In the genomic region with DNA sequence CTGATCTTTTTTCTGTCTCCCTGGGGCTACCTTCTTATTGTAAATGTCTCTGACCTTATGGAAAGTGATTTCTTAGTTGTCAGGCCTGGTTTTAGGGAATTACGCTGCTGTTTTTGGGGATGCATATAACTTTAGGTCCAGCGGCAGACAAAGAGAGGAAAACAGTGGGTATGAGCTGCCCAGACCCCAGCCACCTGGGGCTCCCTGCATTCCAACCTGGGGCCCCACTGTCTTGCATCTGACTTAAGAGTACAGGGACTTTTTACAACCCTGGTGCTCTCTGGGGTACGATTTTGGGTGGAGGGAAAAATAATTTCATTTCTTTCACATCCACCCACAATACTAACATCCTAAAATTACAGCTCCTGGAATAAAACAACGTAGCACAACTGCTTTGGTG, we compare ENCODE assay signal across 10 cellular contexts.
A peak's percentile ranks its signal among the peaks of the same experiment; 100 is the strongest.
DNase-seq lines count a peak whose midpoint lies in the region; ATAC-seq and TF ChIP-seq lines count a peak whose summit lies in the region.
"Had no signal": no experiment of that assay in that cellular context is flagged by ENCODE, and none has a peak within 500 bp of the region (broad histone marks: within the 10 kb centered on the region; RNA-seq: fewer than 3 reads in every experiment).

No MANE protein-coding gene starts in this region.

- H3K4me3 ChIP-seq in MG63 = 0 out of 2 replicates have a peak overlapping the region, but pooled peaks have one; percentile 8
- H3K4me3 ChIP-seq in endodermal cell (ENCODE audit: low read length) = peak overlapping the region; percentile 84
- peak overlapping the region; percentile 78 to 80 for H3K4me3 ChIP-seq in mucosa of rectum (ENCODE audit: low read length in 2 of 2)

- ATAC-seq in GM19463 (IDR thresholded peaks at IDR 0.05; ENCODE audit: unreplicated experiment) = no peak

- peaks cover 7% of the 10 kb centered on the region for H3K4me1 ChIP-seq in endodermal cell (ENCODE audit: control insufficient read depth, insufficient read depth, low read length)
- H3K4me1 ChIP-seq in mucosa of rectum (ENCODE audit: control insufficient read depth in 2 of 2, insufficient read depth in 2 of 2, low read length in 2 of 2) = peaks cover 15 to 16% of the 10 kb centered on the region in 2 donors

- H3K9me3 ChIP-seq in MG63 (no peaks in the 10 kb centered on the region), endodermal cell (ENCODE audit: control insufficient read depth, low read length) (no peaks in the 10 kb centered on the region), mucosa of rectum (ENCODE audit: control insufficient read depth in 2 of 2, low read length in 2 of 2) (no peaks in the 10 kb centered on the region)

- DNase-seq in MG63 (no peak), endodermal cell (no peak), occipital lobe (lab: John Stamatoyannopoulos, UW) (no peak), kidney glomerular epithelial cell (lab: John Stamatoyannopoulos, UW) (no peak), nucleus accumbens (lab: John Stamatoyannopoulos, UW) (no peak)
- DNase-seq: NK-92 treated with Interleukin-12 subunit alpha and Interleukin-12 subunit beta, amount 100 ng/mL, for 24 hours; T1000 had no signal

- H3K27me3 ChIP-seq in MG63 = no peaks in the 10 kb centered on the region
- H3K27me3 ChIP-seq in endodermal cell (ENCODE audit: control insufficient read depth, insufficient read depth, low read length, poor library complexity, severe bottlenecking) = no peaks in the 10 kb centered on the region
- H3K27me3 ChIP-seq in mucosa of rectum (ENCODE audit: control insufficient read depth in 2 of 2, insufficient read depth in 2 of 2, low read length in 2 of 2) = no peaks in the 10 kb centered on the region

- H3K9me3 Mint-ChIP-seq in endodermal cell = no peaks in the 10 kb centered on the region

- no peak overlapping the region for H3K9ac ChIP-seq in endodermal cell (ENCODE audit: extremely low read depth, low read length, poor library complexity, severe bottlenecking)
- H3K9ac ChIP-seq in mucosa of rectum (ENCODE audit: low read depth in 1 of 2, low read length in 2 of 2) = peak overlapping the region in 1 of 2 donors; percentile 41

- peaks cover 63% of the 10 kb centered on the region for H3K4me1 Mint-ChIP-seq in endodermal cell

- no peak overlapping the region for H3K27ac Mint-ChIP-seq in endodermal cell

- peak overlapping the region; percentile 71 for H3K4me3 Mint-ChIP-seq in endodermal cell

- H3K27ac ChIP-seq in 22Rv1 (peak overlapping the region; percentile 87), endodermal cell (ENCODE audit: low read depth, low read length) (no peak overlapping the region), mucosa of rectum (ENCODE audit: low read depth in 2 of 2, low read length in 2 of 2) (no peak overlapping the region)

- 76 to 79% methylated on average over 3 to 4 of the region's 4 CpGs for WGBS in endodermal cell (ENCODE audit: insufficient coverage in 1 of 2, insufficient read length in 1 of 2), 2 experiments

- TF ChIP-seq CTCF in 22Rv1 (IDR thresholded peaks at IDR 0.05) (no peak), endodermal cell (conservative IDR thresholded peaks at IDR 0.05) (no peak)

- H3K36me3 ChIP-seq in MG63 (peaks cover 3% of the 10 kb centered on the region; the same call in 1 of the 2 replicates), endodermal cell (ENCODE audit: control insufficient read depth, insufficient read depth, low read length) (no peaks in the 10 kb centered on the region), mucosa of rectum (ENCODE audit: control insufficient read depth in 2 of 2, insufficient read depth in 2 of 2, low read length in 2 of 2) (peaks cover under 1% of the 10 kb centered on the region in 2 donors)

- peaks cover 8% of the 10 kb centered on the region for H3K36me3 Mint-ChIP-seq in endodermal cell (ENCODE audit: low read depth)

- H3K27me3 Mint-ChIP-seq in endodermal cell (ENCODE audit: insufficient read depth) = no peaks in the 10 kb centered on the region

Comparison
In these comparisons a context has a peak if more than half of its experiments do, and no peak if none do; other contexts are left out.
1. H3K4me3 ChIP-seq: peak in every context shown above with its lines; median percentile 84 in endodermal cell; 79 in mucosa of rectum; 8 in MG63.